ENCODE assay signal across 9 cellular contexts in genomic region chr19:48290341-48290922, GRCh38. TPM values are rescaled to one million over a fixed set of nuclear protein-coding genes. Genes with fewer than 3 reads are reported as not detected.
DNase-seq lines count a peak whose midpoint lies in the region; ATAC-seq and TF ChIP-seq lines count a peak whose summit lies in the region.
"Had no signal": no experiment of that assay in that cellular context is flagged by ENCODE, and none has a peak within 500 bp of the region (broad histone marks: within the 10 kb centered on the region; RNA-seq: fewer than 3 reads in every experiment).

No MANE protein-coding gene starts in this region.

- H3K27ac Mint-ChIP-seq in CD8-positive, alpha-beta memory T cell = no peak overlapping the region
- H3K27ac Mint-ChIP-seq in natural killer cell = no peak overlapping the region

- peaks cover 4 to 9% (median 5%) of the 10 kb centered on the region in 5 donors for H3K9me3 Mint-ChIP-seq in CD8-positive, alpha-beta memory T cell
- H3K9me3 Mint-ChIP-seq in natural killer cell = no peaks in the 10 kb centered on the region

- TF ChIP-seq CTCF in natural killer cell (IDR thresholded peaks at IDR 0.05) = no peak

- H3K36me3 ChIP-seq in CD8-positive, alpha-beta memory T cell (ENCODE audit: insufficient read depth, low read length) = no peaks in the 10 kb centered on the region

- POLR2A ChIA-PET in CD8-positive, alpha-beta memory T cell (lab: Charles Lee) = no interaction called here

- no peak for DNase-seq in CD8-positive, alpha-beta memory T cell
- peak; percentile 85 for DNase-seq in NCI-H69 (lab: John Stamatoyannopoulos, UW)
- peak; percentile 73 for DNase-seq in ecto neural progenitor cell (ENCODE audit: low spot score)
- no peak for DNase-seq in natural killer cell
- no peak for DNase-seq in superior temporal gyrus (ENCODE audit: extremely low spot score)
- no peak for DNase-seq in AML-193 (lab: John Stamatoyannopoulos, UW)
- no peak for DNase-seq in left colon

- no peak overlapping the region for H3K4me3 ChIP-seq in CD8-positive, alpha-beta memory T cell (ENCODE audit: low read length)

- peaks cover 5% of the 10 kb centered on the region for H3K27me3 ChIP-seq in CD8-positive, alpha-beta memory T cell (ENCODE audit: insufficient read depth, low read length, poor library complexity, severe bottlenecking)

- H3K36me3 Mint-ChIP-seq in CD8-positive, alpha-beta memory T cell = peaks cover 0 to 12% (median 4%) of the 10 kb centered on the region in 3 donors
- no peaks in the 10 kb centered on the region for H3K36me3 Mint-ChIP-seq in natural killer cell

- H3K4me1 ChIP-seq in CD8-positive, alpha-beta memory T cell (ENCODE audit: insufficient read depth, low read length) = peaks cover 9% of the 10 kb centered on the region

- CTCF ChIA-PET in CD8-positive, alpha-beta memory T cell (lab: Charles Lee) = interaction anchor here (0.8 to 1.7 kb wide), 5 partner anchors 17 to 33 kb away, joined by 3 to 8 read pairs (median 5); partner anchors contain the start of gene ZNF114

- no peaks in the 10 kb centered on the region for H3K9me3 ChIP-seq in CD8-positive, alpha-beta memory T cell (ENCODE audit: low read length)

- intact Hi-C loops in natural killer cell (cut with micrococcal nuclease) = no loop called here
- intact Hi-C loops in left colon (cut with DNase I, micrococcal nuclease) = no loop called here

- no peak overlapping the region for H3K27ac ChIP-seq in CD8-positive, alpha-beta memory T cell (ENCODE audit: low read depth, low read length)

- peaks cover 6 to 9% (median 6%) of the 10 kb centered on the region in 3 donors for H3K4me1 Mint-ChIP-seq in CD8-positive, alpha-beta memory T cell
- peaks cover 6 to 7% of the 10 kb centered on the region in 2 donors for H3K4me1 Mint-ChIP-seq in natural killer cell

- peak overlapping the region in 5 of 7 donors; percentile 74 to 82 (median 81) for H3K4me3 Mint-ChIP-seq in CD8-positive, alpha-beta memory T cell
- H3K4me3 Mint-ChIP-seq in natural killer cell = peak overlapping the region; percentile 74

- H3K27me3 Mint-ChIP-seq in CD8-positive, alpha-beta memory T cell = peaks cover 3 to 37% of the 10 kb centered on the region in 2 donors
- H3K27me3 Mint-ChIP-seq in natural killer cell (ENCODE audit: low read depth in 2 of 2) = peaks cover 0 to 3% of the 10 kb centered on the region in 2 donors

- ATAC-seq in natural killer cell (peak in 2 of 3 donors; percentile 12 to 33), HG03159 (IDR thresholded peaks at IDR 0.05; ENCODE audit: unreplicated experiment) (no peak), left colon (no peak)

RNA-seq across cellular contexts. Expression of gene ZNF114, which starts 20.6 kb away (rescaled TPM):
- under 1 TPM in 1 of 2 experiments, not detected in 1; 0.13 TPM for total RNA-seq in CD8-positive, alpha-beta memory T cell
- not detected for polyA plus RNA-seq in CD8-positive, alpha-beta memory T cell
- total RNA-seq in natural killer cell = not detected
- total RNA-seq in left colon = under 1 TPM in 1 of 2 donors, not detected in 1; 0.34 TPM
- total RNA-seq: myocyte had no signal

RNA-seq across cellular contexts. Expression of gene CARD8, which starts 34.7 kb away (rescaled TPM):
- total RNA-seq in CD8-positive, alpha-beta memory T cell = 100 to 1,000 TPM; 132 TPM
- 95.8 TPM for polyA plus RNA-seq in CD8-positive, alpha-beta memory T cell
- total RNA-seq in natural killer cell (100 to 1,000 TPM; 147 to 216 (median 154) TPM), left colon (10 to 100 TPM; 15.3 to 23.4 TPM)

RNA-seq across cellular contexts. Expression of gene EMP3, which starts 34.9 kb away (rescaled TPM):
- 100 to 1,000 TPM; 273 to 278 TPM for total RNA-seq in CD8-positive, alpha-beta memory T cell
- 1,041 TPM for polyA plus RNA-seq in CD8-positive, alpha-beta memory T cell
- 100 to 1,000 TPM; 284 to 342 (median 334) TPM for total RNA-seq in natural killer cell
- 10 to 100 TPM in 1 of 2 donors, 1 to 10 TPM in 1; 8.4 to 33.4 TPM for total RNA-seq in left colon

Comparison
In these comparisons a context has a peak if more than half of its experiments do, and no peak if none do; other contexts are left out.
1. DNase-seq: peak in NCI-H69 (single experiment) and ecto neural progenitor cell (single experiment); none in CD8-positive, alpha-beta memory T cell (0 of 5), natural killer cell (single experiment), superior temporal gyrus (single experiment), AML-193 (0 of 2) and left colon (0 of 2).
2. ATAC-seq: peak in natural killer cell (2 of 3); none in HG03159 (single experiment) and left colon (single experiment).
3. RNA of gene CARD8, which starts 34.7 kb away (total RNA-seq): 147 to 216 TPM in natural killer cell and 132 TPM in CD8-positive, alpha-beta memory T cell; 15.3 to 23.4 TPM in left colon; every median in the first group is over 4 times any median in the second.
4. RNA of gene EMP3, which starts 34.9 kb away (total RNA-seq): 284 to 342 TPM in natural killer cell and 273 to 278 TPM in CD8-positive, alpha-beta memory T cell; 8.4 to 33.4 TPM in left colon; every median in the first group is over 4 times any median in the second.